ENCODE assay signal across 18 cellular contexts in the genomic region with DNA sequence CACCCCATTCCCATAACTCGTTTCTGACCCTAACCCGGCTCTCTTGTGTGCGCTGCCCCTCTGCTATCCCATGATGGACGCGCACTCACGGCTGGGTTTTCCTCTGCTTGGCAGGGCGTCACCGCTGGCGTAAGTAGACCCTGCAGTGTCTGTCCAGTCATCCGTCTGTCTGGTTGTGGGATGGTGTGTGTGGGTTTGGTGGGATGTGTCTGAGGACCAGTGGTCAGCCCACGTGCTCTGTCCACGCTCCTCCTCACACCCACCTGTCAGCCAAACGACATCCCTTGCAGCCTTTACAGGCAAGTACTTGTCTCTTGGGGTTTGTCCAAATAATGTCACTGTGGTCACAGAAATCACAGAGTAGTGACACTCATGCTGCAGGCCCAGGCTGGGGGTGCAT. TPM values are rescaled to one million over a fixed set of nuclear protein-coding genes. Genes with fewer than 3 reads are reported as not detected.
"Had no signal": no experiment of that assay in that cellular context is flagged by ENCODE, and none has a peak within 500 bp of the region (broad histone marks: within the 10 kb centered on the region; RNA-seq: fewer than 3 reads in every experiment).

No MANE protein-coding gene starts in this region.

- H3K27me3 Mint-ChIP-seq: activated CD4-positive, alpha-beta memory T cell treated with anti-CD3 and anti-CD28 coated beads, Interleukin-2, amount 10 ng/mL, durations not matched to agents 7 days and 5 days; activated CD4-positive, alpha-beta T cell treated with anti-CD3 and anti-CD28 coated beads for 36 hours; activated T-cell treated with anti-CD3 and anti-CD28 coated beads, Interleukin-2, amount 50 U/mL, for 24 hours had no signal

- H3K4me3 ChIP-seq: colonic mucosa, left lung, pancreas had no signal

- ATAC-seq: esophagus mucosa had no signal

- H3K36me3 Mint-ChIP-seq: activated naive CD4-positive, alpha-beta T cell treated with anti-CD3 and anti-CD28 coated beads, Interleukin-2, amount 10 ng/mL, durations not matched to agents 7 days and 5 days had no signal

- H3K27ac Mint-ChIP-seq: activated CD4-positive, alpha-beta memory T cell treated with anti-CD3 and anti-CD28 coated beads, Interleukin-2, amount 10 ng/mL, durations not matched to agents 7 days and 5 days; activated CD4-positive, alpha-beta T cell treated with anti-CD3 and anti-CD28 coated beads for 36 hours; activated naive CD4-positive, alpha-beta T cell treated with anti-CD3 and anti-CD28 coated beads, Interleukin-2, amount 10 ng/mL, durations not matched to agents 7 days and 5 days; activated T-cell treated with anti-CD3 and anti-CD28 coated beads, Interleukin-2, amount 50 U/mL, for 24 hours had no signal

- H3K36me3 ChIP-seq: colonic mucosa, left lung, pancreas, WERI-Rb-1 had no signal

- DNase-seq: activated CD4-positive, alpha-beta memory T cell treated with anti-CD3 and anti-CD28 coated beads, Interleukin-2, amount 10 ng/mL, durations not matched to agents 7 days and 5 days; activated CD4-positive, alpha-beta T cell treated with anti-CD3 and anti-CD28 coated beads for 36 hours; activated naive CD4-positive, alpha-beta T cell treated with anti-CD3 and anti-CD28 coated beads, Interleukin-2, amount 10 ng/mL, durations not matched to agents 7 days and 5 days; activated T-cell treated with anti-CD3 and anti-CD28 coated beads, Interleukin-2, amount 50 U/mL, for 24 hours; colonic mucosa; head of caudate nucleus; left lung; pancreas; small intestine; stimulated activated CD4-positive, alpha-beta T cell treated with anti-CD3 and anti-CD28 coated beads, Interleukin-4, amount 100 ng/mL, for 24 hours; trophoblast cell; WERI-Rb-1 had no signal

- H3K9me3 ChIP-seq: colonic mucosa, left lung, pancreas had no signal

- H3K27me3 ChIP-seq: colonic mucosa, pancreas had no signal

- H3K4me1 Mint-ChIP-seq: activated CD4-positive, alpha-beta T cell treated with anti-CD3 and anti-CD28 coated beads for 36 hours had no signal

- H3K9me3 Mint-ChIP-seq: activated CD4-positive, alpha-beta memory T cell treated with anti-CD3 and anti-CD28 coated beads, Interleukin-2, amount 10 ng/mL, durations not matched to agents 7 days and 5 days; activated naive CD4-positive, alpha-beta T cell treated with anti-CD3 and anti-CD28 coated beads, Interleukin-2, amount 10 ng/mL, durations not matched to agents 7 days and 5 days; activated T-cell treated with anti-CD3 and anti-CD28 coated beads, Interleukin-2, amount 50 U/mL, for 24 hours had no signal

- H3K27ac ChIP-seq: colonic mucosa, left lung, pancreas, WERI-Rb-1 had no signal

- FAIRE-seq: islet of Langerhans, pancreas, small intestine had no signal

- H3K4me1 ChIP-seq: colonic mucosa, pancreas had no signal

- H3K4me3 Mint-ChIP-seq: activated CD4-positive, alpha-beta memory T cell treated with anti-CD3 and anti-CD28 coated beads, Interleukin-2, amount 10 ng/mL, durations not matched to agents 7 days and 5 days; activated CD4-positive, alpha-beta T cell treated with anti-CD3 and anti-CD28 coated beads for 36 hours; activated naive CD4-positive, alpha-beta T cell treated with anti-CD3 and anti-CD28 coated beads, Interleukin-2, amount 10 ng/mL, durations not matched to agents 7 days and 5 days; activated T-cell treated with anti-CD3 and anti-CD28 coated beads, Interleukin-2, amount 50 U/mL, for 24 hours had no signal

RNA-seq across cellular contexts. Expression of gene LDB3, which starts 20.8 kb away (rescaled TPM):
- total RNA-seq: T-helper 1 cell treated with Interleukin-12 subunit alpha and Interleukin-12 subunit beta and Interleukin-4 antibody, amounts not matched to agents 30 ng/mL and 1 ng/mL, for 36 hours had no signal

RNA-seq across cellular contexts. Expression of gene OPN4, which starts 34.8 kb away (rescaled TPM):
- total RNA-seq: activated CD4-positive, alpha-beta memory T cell treated with anti-CD3 and anti-CD28 coated beads, Interleukin-2, amount 10 ng/mL, durations not matched to agents 7 days and 5 days; activated CD4-positive, alpha-beta T cell treated with anti-CD3 and anti-CD28 coated beads for 36 hours; colonic mucosa; esophagus mucosa; fibroblast of villous mesenchyme; left lung; mesenteric fat pad; pancreas; T-helper 1 cell treated with Interleukin-12 subunit alpha and Interleukin-12 subunit beta and Interleukin-4 antibody, amounts not matched to agents 30 ng/mL and 1 ng/mL, for 36 hours had no signal
- polyA plus RNA-seq: neural cell, pancreas had no signal
